ENCODE assay signal across 30 cellular contexts in genomic region chr2:240812721-240813120, GRCh38. TPM values are rescaled to one million over a fixed set of nuclear protein-coding genes. Genes with fewer than 3 reads are reported as not detected.
DNase-seq lines count a peak whose midpoint lies in the region; ATAC-seq and TF ChIP-seq lines count a peak whose summit lies in the region.
"Had no signal": no experiment of that assay in that cellular context is flagged by ENCODE, and none has a peak within 500 bp of the region (broad histone marks: within the 10 kb centered on the region; RNA-seq: fewer than 3 reads in every experiment).

No MANE protein-coding gene starts in this region.

- in situ Hi-C loops in brain microvascular endothelial cell (cut with HindIII; ENCODE audit: low pct_ligation_motif_present, low sequenced_read_pairs) = no loop called here

- H3K4me1 Mint-ChIP-seq in endodermal cell (no peaks in the 10 kb centered on the region), progenitor cell of endocrine pancreas (ENCODE audit: low read depth) (peaks cover 2% of the 10 kb centered on the region), GM23338 (peaks cover 37% of the 10 kb centered on the region)

- TF ChIP-seq CTCF in endodermal cell (conservative IDR thresholded peaks at IDR 0.05) (no peak), progenitor cell of endocrine pancreas (IDR thresholded peaks at IDR 0.05; ENCODE audit: unreplicated experiment) (no peak), brain microvascular endothelial cell (IDR thresholded peaks at IDR 0.05; ENCODE audit: low read depth, low read length, missing control alignments) (no peak), GM23338 (conservative IDR thresholded peaks at IDR 0.05; ENCODE audit: low read depth in 2 of 2) (no peak)

- H3F3A ChIP-seq in GM23338 (replicated peaks; ENCODE audit: low read depth) = no peaks in the 10 kb centered on the region

- peaks cover 7% of the 10 kb centered on the region for H3K9me3 ChIP-seq in endodermal cell (ENCODE audit: control insufficient read depth, low read length)
- H3K9me3 ChIP-seq in aorta (ENCODE audit: control insufficient read depth, low read length) = no peaks in the 10 kb centered on the region
- H3K9me3 ChIP-seq: body of pancreas, prostate gland had no signal

- H3K79me2 ChIP-seq in GM23338 (replicated peaks; ENCODE audit: insufficient read depth) = peaks cover 98% of the 10 kb centered on the region

- no peaks in the 10 kb centered on the region for H3K36me3 ChIP-seq in endodermal cell (ENCODE audit: control insufficient read depth, insufficient read depth, low read length)
- H3K36me3 ChIP-seq in aorta (ENCODE audit: control insufficient read depth in 1 of 2, insufficient read depth in 2 of 2, low read length in 1 of 2) = no peaks in the 10 kb centered on the region
- no peaks in the 10 kb centered on the region for H3K36me3 ChIP-seq in brain microvascular endothelial cell (replicated peaks)
- H3K36me3 ChIP-seq in GM23338 (ENCODE audit: insufficient read depth) = no peaks in the 10 kb centered on the region; the same call in 1 of the 2 replicates
- H3K36me3 ChIP-seq: prostate gland, SJSA1 had no signal

- intact Hi-C loops in Right ventricle myocardium inferior (cut with DNase I) = no loop called here
- intact Hi-C loops in Right ventricle myocardium superior (cut with DNase I) = no loop called here
- intact Hi-C loops in aorta (cut with DNase I) = no loop called here

- no peak overlapping the region for H3K4me2 ChIP-seq in GM23338

- no peak for ATAC-seq in Right ventricle myocardium inferior
- ATAC-seq in Right ventricle myocardium superior (ENCODE audit: poor library complexity) = no peak
- no peak for ATAC-seq in aorta (ENCODE audit: low FRiP score)
- no peak for ATAC-seq in GM23338
- ATAC-seq: body of pancreas, left lobe of liver had no signal

- peak; percentile 62 for DNase-seq in Right ventricle myocardium inferior (ENCODE audit: missing footprints)
- DNase-seq in Right ventricle myocardium superior = no peak
- peak; percentile 48 for DNase-seq in endodermal cell
- DNase-seq in progenitor cell of endocrine pancreas (ENCODE audit: low spot score, unreplicated experiment) = peak; percentile 8
- peak; percentile 39 to 67 for DNase-seq in aorta
- DNase-seq in brain microvascular endothelial cell = no peak
- no peak for DNase-seq in GM23338 (ENCODE audit: low spot score)
- DNase-seq in NOMO-1 treated with dmso at 0.1 percent for 144 hours (lab: John Stamatoyannopoulos, UW; ENCODE audit: unreplicated experiment) = no peak
- DNase-seq: activated CD4-positive, alpha-beta T cell treated with anti-CD3 and anti-CD28 coated beads for 48 hours; activated naive CD4-positive, alpha-beta T cell; CD4-positive, alpha-beta memory T cell; DND-41; GF-D8; HFFc6; IMR-90; mesendoderm; NCI-H1436; NCI-H345; NCI-H748 treated with DMSO at 0.1 percent for 48 hours; stimulated activated CD4-positive, alpha-beta T cell treated with anti-CD3 and anti-CD28 coated beads, Interleukin-4, amount 100 ng/mL, for 24 hours; T1000; WERI-Rb-1 had no signal

- H3K4me3 ChIP-seq in endodermal cell (ENCODE audit: low read length) (no peak overlapping the region), aorta (ENCODE audit: low read length in 2 of 2) (no peak overlapping the region), brain microvascular endothelial cell (ENCODE audit: low read depth, low read length) (no peak overlapping the region), GM23338 (no peak overlapping the region)
- H3K4me3 ChIP-seq: body of pancreas, prostate gland, SJSA1 had no signal

- H2AFZ ChIP-seq in GM23338 = no peak overlapping the region

- no peak overlapping the region for H3K9ac ChIP-seq in endodermal cell (ENCODE audit: extremely low read depth, low read length, poor library complexity, severe bottlenecking)

- H3K27ac Mint-ChIP-seq in endodermal cell (no peak overlapping the region), progenitor cell of endocrine pancreas (no peak overlapping the region), GM23338 (no peak overlapping the region)
- H3K27ac Mint-ChIP-seq: CD4-positive, alpha-beta memory T cell; HFFc6 had no signal

- H3K36me3 Mint-ChIP-seq in endodermal cell (ENCODE audit: low read depth) = peaks cover 13% of the 10 kb centered on the region
- peaks cover 37% of the 10 kb centered on the region for H3K36me3 Mint-ChIP-seq in progenitor cell of endocrine pancreas (ENCODE audit: insufficient read depth)
- H3K36me3 Mint-ChIP-seq in GM23338 (ENCODE audit: low read depth) = peaks cover 79% of the 10 kb centered on the region

- H3K4me1 ChIP-seq in endodermal cell (ENCODE audit: control insufficient read depth, insufficient read depth, low read length) (no peaks in the 10 kb centered on the region), aorta (ENCODE audit: control insufficient read depth in 1 of 2, insufficient read depth in 2 of 2, low read length in 2 of 2) (no peaks in the 10 kb centered on the region), GM23338 (ENCODE audit: insufficient read depth) (0 out of 2 replicates have a peak, but pooled peaks cover 2% of the 10 kb centered on the region)
- H3K4me1 ChIP-seq: prostate gland, SJSA1 had no signal

- H3K27me3 Mint-ChIP-seq in endodermal cell (ENCODE audit: insufficient read depth) (peaks cover 3% of the 10 kb centered on the region), progenitor cell of endocrine pancreas (no peaks in the 10 kb centered on the region), GM23338 (ENCODE audit: insufficient read depth, low read depth, poor library complexity) (peaks cover 24% of the 10 kb centered on the region)

- peaks cover 12% of the 10 kb centered on the region for H3K9me3 Mint-ChIP-seq in endodermal cell
- H3K9me3 Mint-ChIP-seq in progenitor cell of endocrine pancreas (ENCODE audit: low read depth) = peaks cover 9% of the 10 kb centered on the region
- H3K9me3 Mint-ChIP-seq in GM23338 = peaks cover 13% of the 10 kb centered on the region

- WGBS in endodermal cell (ENCODE audit: insufficient coverage in 1 of 2, insufficient read length in 1 of 2), 2 experiments = 84 to 88% methylated on average over 19 to 20 of the region's 20 CpGs
- 90 to 91% methylated on average over 20 of the region's 20 CpGs for WGBS in aorta, 2 donors

- H3K9me2 ChIP-seq in GM23338 (ENCODE audit: insufficient read depth) = no peaks in the 10 kb centered on the region

- peaks cover 60% of the 10 kb centered on the region for H4K20me1 ChIP-seq in GM23338 (replicated peaks; ENCODE audit: insufficient read depth)

- H3K27me3 ChIP-seq in endodermal cell (ENCODE audit: control insufficient read depth, insufficient read depth, low read length, poor library complexity, severe bottlenecking) (no peaks in the 10 kb centered on the region), aorta (ENCODE audit: control insufficient read depth in 1 of 2, insufficient read depth in 2 of 2, low read length in 1 of 2) (no peaks in the 10 kb centered on the region), brain microvascular endothelial cell (replicated peaks) (no peaks in the 10 kb centered on the region), GM23338 (ENCODE audit: insufficient read depth) (no peaks in the 10 kb centered on the region)
- H3K27me3 ChIP-seq: body of pancreas had no signal

- no peak overlapping the region for H3K4me3 Mint-ChIP-seq in endodermal cell
- no peak overlapping the region for H3K4me3 Mint-ChIP-seq in progenitor cell of endocrine pancreas (ENCODE audit: low read depth)
- no peak overlapping the region for H3K4me3 Mint-ChIP-seq in GM23338
- H3K4me3 Mint-ChIP-seq: CD4-positive, alpha-beta memory T cell; HFFc6 had no signal

- H3K27ac ChIP-seq in endodermal cell (ENCODE audit: low read depth, low read length) = no peak overlapping the region
- no peak overlapping the region for H3K27ac ChIP-seq in aorta (ENCODE audit: low read depth in 1 of 2, low read length in 2 of 2)
- H3K27ac ChIP-seq in brain microvascular endothelial cell = no peak overlapping the region
- no peak overlapping the region for H3K27ac ChIP-seq in GM23338 (ENCODE audit: low read depth)
- H3K27ac ChIP-seq: body of pancreas, prostate gland, SJSA1, WERI-Rb-1 had no signal

TF ChIP-seq in GM23338, 12 proteins besides CTCF, POLR2A, EP300 and RAD21 (continues in another document):
- TF ChIP-seq ZNF331 (CRISPR knock-in tag; IDR thresholded peaks at IDR 0.05; ENCODE audit: low read depth) = no peak
- TF ChIP-seq ETS1 (IDR thresholded peaks at IDR 0.05) = no peak
- TF ChIP-seq ZNF114 (CRISPR knock-in tag; IDR thresholded peaks at IDR 0.05) = no peak
- no peak for TF ChIP-seq EZH2phosphoT487 (IDR thresholded peaks at IDR 0.05; ENCODE audit: unreplicated experiment)
- no peak for TF ChIP-seq NANOG (IDR thresholded peaks at IDR 0.05; ENCODE audit: borderline replicate concordance)
- TF ChIP-seq CREB1 (CRISPR knock-in tag; IDR thresholded peaks at IDR 0.05; ENCODE audit: low read depth) = no peak
- no peak for TF ChIP-seq POLR2AphosphoS5 (IDR thresholded peaks at IDR 0.05; ENCODE audit: low read depth)
- TF ChIP-seq STAT1 (IDR thresholded peaks at IDR 0.05; ENCODE audit: unreplicated experiment) = no peak
- TF ChIP-seq EZH2 (IDR thresholded peaks at IDR 0.05; ENCODE audit: low read depth, unreplicated experiment) = no peak

RNA-seq across cellular contexts. Expression of gene KIF1A, which starts 7.3 kb away (rescaled TPM):
- total RNA-seq in Right ventricle myocardium inferior (1.5 TPM), Right ventricle myocardium superior (0.65 TPM), endodermal cell (10 to 100 TPM; 58.8 to 83.1 TPM), progenitor cell of endocrine pancreas (132 and 140 TPM in 2 replicates), aorta (under 1 TPM; 0.72 to 0.78 TPM)
- 48.4 TPM for polyA plus RNA-seq in endodermal cell (2013, experiment 1 of 2)
- 41.1 TPM for polyA plus RNA-seq in endodermal cell (2013, experiment 2 of 2)
- polyA plus RNA-seq in aorta (under 1 TPM in 1 of 2 donors, not detected in 1; 0.25 TPM), GM23338 (2016; fragmentation: Nextera tagmentation; extraction: Ambion mirVana) (158 and 169 TPM in 2 replicates)
- total RNA-seq in GM23338 (2014; rRNA removed; shearing (Covaris generic)) = 183 and 214 TPM in 2 replicates
- total RNA-seq: CD4-positive, alpha-beta memory T cell; HFFc6; SJSA1; subcutaneous adipose tissue had no signal
- polyA plus RNA-seq: CD4-positive, alpha-beta memory T cell; IMR-90 had no signal

RNA-seq across cellular contexts. Expression of gene AGXT, which starts 55.9 kb away (rescaled TPM):
- total RNA-seq in Right ventricle myocardium inferior = not detected
- total RNA-seq in Right ventricle myocardium superior = not detected
- under 1 TPM in 1 of 2 donors, not detected in 1; 0.31 TPM for total RNA-seq in endodermal cell
- not detected for polyA plus RNA-seq in endodermal cell (2013, experiment 1 of 2)
- polyA plus RNA-seq in endodermal cell (2013, experiment 2 of 2) = not detected
- total RNA-seq in progenitor cell of endocrine pancreas = 1.0 and 1.2 TPM in 2 replicates
- total RNA-seq in aorta = not detected
- not detected for polyA plus RNA-seq in aorta
- total RNA-seq in GM23338 (2014; rRNA removed; shearing (Covaris generic)) = not detected in 2 replicates
- not detected in 2 replicates for polyA plus RNA-seq in GM23338 (2016; fragmentation: Nextera tagmentation; extraction: Ambion mirVana)
- total RNA-seq: CD4-positive, alpha-beta memory T cell; chondrocyte; HFFc6; IMR-90; myocyte; prostate gland; urinary bladder had no signal
- polyA plus RNA-seq: CD4-positive, alpha-beta memory T cell; IMR-90 had no signal

Comparison
In these comparisons a context has a peak if more than half of its experiments do, and no peak if none do; other contexts are left out.
1. DNase-seq: peak in Right ventricle myocardium inferior (single experiment), endodermal cell (single experiment), progenitor cell of endocrine pancreas (single experiment) and aorta (2 of 2); none in Right ventricle myocardium superior (single experiment), brain microvascular endothelial cell (single experiment), GM23338 (single experiment) and NOMO-1 treated with dmso at 0.1 percent for 144 hours (single experiment).
2. RNA of gene KIF1A, which starts 7.3 kb away (total RNA-seq): 183 to 214 TPM in GM23338, 132 to 140 TPM in progenitor cell of endocrine pancreas and 58.8 to 83.1 TPM in endodermal cell; 1.5 TPM in Right ventricle myocardium inferior (single experiment), 0.72 to 0.78 TPM in aorta and 0.65 TPM in Right ventricle myocardium superior (single experiment); every median in the first group is over 10 times any median in the second.